ENCODE assay signal across 8 cellular contexts in genomic region chr7:16564909-16565426, GRCh38.
A peak's percentile ranks its signal among the peaks of the same experiment; 100 is the strongest.
DNase-seq lines count a peak whose midpoint lies in the region; ATAC-seq, FAIRE-seq and TF ChIP-seq lines count a peak whose summit lies in the region.

No MANE protein-coding gene starts in this region.

- H3K36me3 Mint-ChIP-seq in stimulated activated naive CD8-positive, alpha-beta T cell treated with anti-CD3 and anti-CD28 coated beads, Interleukin-15, Interleukin-2, amounts not matched to agents 100 ng/mL and 50 ng/mL, for 24 hours (ENCODE audit: low read depth): no peaks in the 10 kb centered on the region

- H3K27ac Mint-ChIP-seq in stimulated activated naive CD8-positive, alpha-beta T cell treated with anti-CD3 and anti-CD28 coated beads, Interleukin-15, Interleukin-2, amounts not matched to agents 100 ng/mL and 50 ng/mL, for 24 hours: peak overlapping the region; percentile 10

- FAIRE-seq in D721Med (lab: Jason Lieb, UNC): peak; percentile 88

- TF ChIP-seq CTCF in D721Med (IDR thresholded peaks at IDR 0.05; ENCODE audit: insufficient read depth, missing control alignments): peak; percentile 81

- H3K4me1 Mint-ChIP-seq in stimulated activated naive CD8-positive, alpha-beta T cell treated with anti-CD3 and anti-CD28 coated beads, Interleukin-15, Interleukin-2, amounts not matched to agents 100 ng/mL and 50 ng/mL, for 24 hours (ENCODE audit: low read depth): peaks cover 21% of the 10 kb centered on the region

- DNase-seq in D721Med (ENCODE audit: insufficient read length, low spot score) (no peak), GM19238 (ENCODE audit: insufficient read length, low spot score) (peak; percentile 24), NCI-H526 treated with DMSO at 0.1 percent for 48 hours (lab: John Stamatoyannopoulos, UW) (peak; percentile 72), astrocyte of the hippocampus (ENCODE audit: low read depth, low spot score) (peak; percentile 68), iPS-NIHi11 (ENCODE audit: low spot score) (peak; percentile 75)
- DNase-seq in stimulated activated CD4-positive, alpha-beta T cell treated with anti-CD3 and anti-CD28 coated beads, Interleukin-4, amount 100 ng/mL, for 24 hours: no peak

- no peaks in the 10 kb centered on the region for H3K27me3 Mint-ChIP-seq in stimulated activated naive CD8-positive, alpha-beta T cell treated with anti-CD3 and anti-CD28 coated beads, Interleukin-15, Interleukin-2, amounts not matched to agents 100 ng/mL and 50 ng/mL, for 24 hours

- no peaks in the 10 kb centered on the region for H3K9me3 Mint-ChIP-seq in stimulated activated naive CD8-positive, alpha-beta T cell treated with anti-CD3 and anti-CD28 coated beads, Interleukin-15, Interleukin-2, amounts not matched to agents 100 ng/mL and 50 ng/mL, for 24 hours

- no peak overlapping the region for H3K4me3 Mint-ChIP-seq in stimulated activated naive CD8-positive, alpha-beta T cell treated with anti-CD3 and anti-CD28 coated beads, Interleukin-15, Interleukin-2, amounts not matched to agents 100 ng/mL and 50 ng/mL, for 24 hours

- ATAC-seq in HG03558 (IDR thresholded peaks at IDR 0.05; ENCODE audit: extremely low read depth, unreplicated experiment): peak; percentile 61

Comparison
In these comparisons a context has a peak if more than half of its experiments do, and no peak if none do; other contexts are left out.
1. DNase-seq: peak in GM19238 (single experiment), NCI-H526 treated with DMSO at 0.1 percent for 48 hours (single experiment), astrocyte of the hippocampus (single experiment) and iPS-NIHi11 (single experiment); none in D721Med (single experiment) and stimulated activated CD4-positive, alpha-beta T cell treated with anti-CD3 and anti-CD28 coated beads, Interleukin-4, amount 100 ng/mL, for 24 hours (single experiment).